In the genomic region with DNA sequence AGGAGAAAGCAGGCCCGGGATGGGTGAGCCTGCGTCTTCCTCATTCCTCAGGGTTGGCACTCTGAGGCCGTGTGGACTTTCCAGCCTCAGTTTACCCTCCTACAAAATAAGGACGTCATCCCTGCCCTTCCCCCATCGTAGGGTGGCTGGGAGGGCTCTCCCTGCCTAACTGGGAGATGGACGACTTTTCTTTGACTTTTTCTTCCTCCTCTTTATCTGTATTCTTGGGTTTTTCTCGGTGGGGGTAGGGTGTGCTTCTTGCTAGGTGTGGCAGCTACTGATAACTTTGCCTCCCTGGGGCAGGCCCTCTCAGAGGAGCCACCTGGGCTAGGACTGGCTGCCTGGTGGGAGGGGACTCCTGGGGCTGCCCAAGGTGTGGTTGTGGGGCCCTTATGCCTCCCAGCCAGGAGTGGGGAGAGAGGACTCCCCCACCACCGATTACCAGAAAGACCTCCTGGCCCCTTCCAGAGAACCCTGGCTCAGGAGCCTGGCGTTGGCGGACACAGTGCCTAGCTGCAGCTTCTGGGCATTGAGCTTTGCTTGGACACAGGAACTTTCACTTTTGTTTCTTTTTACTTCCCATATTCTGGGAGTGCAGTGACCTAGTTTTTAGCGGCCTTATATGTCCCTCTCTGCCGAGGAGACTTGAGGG, we compare ENCODE assay signal across 10 cellular contexts. TPM values are rescaled to one million over a fixed set of nuclear protein-coding genes. Genes with fewer than 3 reads are reported as not detected.
DNase-seq lines count a peak whose midpoint lies in the region; ATAC-seq and TF ChIP-seq lines count a peak whose summit lies in the region.
"Had no signal": no experiment of that assay in that cellular context is flagged by ENCODE, and none has a peak within 500 bp of the region (broad histone marks: within the 10 kb centered on the region; RNA-seq: fewer than 3 reads in every experiment).

No MANE protein-coding gene starts in this region.

- H3K4me1 Mint-ChIP-seq in CD8-positive, alpha-beta memory T cell, result peaks cover 95 to 98% (median 98%) of the 10 kb centered on the region in 3 donors
- peaks cover 42% of the 10 kb centered on the region for H3K4me1 Mint-ChIP-seq in osteocyte (ENCODE audit: unreplicated experiment)

- TF ChIP-seq POLR2A in esophagus squamous epithelium (IDR thresholded peaks at IDR 0.05), result no peak

- peak overlapping the region; percentile 86 to 97 (median 93) for H3K4me3 Mint-ChIP-seq in CD8-positive, alpha-beta memory T cell
- peak overlapping the region; percentile 19 for H3K4me3 Mint-ChIP-seq in osteocyte (ENCODE audit: unreplicated experiment)

- no peak for DNase-seq in CD8-positive, alpha-beta memory T cell
- DNase-seq in RPMI7951 (ENCODE audit: low read depth), result peak; percentile 16
- DNase-seq in esophagus squamous epithelium (lab: John Stamatoyannopoulos, UW), result no peak
- no peak for DNase-seq in osteocyte (ENCODE audit: extremely low spot score, unreplicated experiment)
- no peak for DNase-seq in AG08395 (ENCODE audit: low spot score)
- DNase-seq in DMS79 treated with DMSO at 0.1 percent for 48 hours (lab: John Stamatoyannopoulos, UW), result no peak
- DNase-seq: NCI-H187 treated with DMSO at 0.1 percent for 48 hours had no signal

- peaks cover 99% of the 10 kb centered on the region for H3K4me1 ChIP-seq in CD8-positive, alpha-beta memory T cell (ENCODE audit: insufficient read depth, low read length)
- peaks cover 30 to 88% (median 48%) of the 10 kb centered on the region in 3 donors for H3K4me1 ChIP-seq in esophagus squamous epithelium

- H3K27me3 ChIP-seq in CD8-positive, alpha-beta memory T cell (ENCODE audit: insufficient read depth, low read length, poor library complexity, severe bottlenecking), result no peaks in the 10 kb centered on the region
- H3K27me3 ChIP-seq in esophagus squamous epithelium, result peaks cover 0 to 9% (median 0%) of the 10 kb centered on the region in 4 donors

- peak overlapping the region; percentile 96 to 99 (median 98) for H3K27ac Mint-ChIP-seq in CD8-positive, alpha-beta memory T cell
- H3K27ac Mint-ChIP-seq in osteocyte (ENCODE audit: unreplicated experiment), result peak overlapping the region; percentile 75

- peaks cover 0 to 3% of the 10 kb centered on the region in 2 donors for H3K27me3 Mint-ChIP-seq in CD8-positive, alpha-beta memory T cell
- no peaks in the 10 kb centered on the region for H3K27me3 Mint-ChIP-seq in osteocyte (ENCODE audit: unreplicated experiment)

- peaks cover 5% of the 10 kb centered on the region for H3K9me3 ChIP-seq in CD8-positive, alpha-beta memory T cell (ENCODE audit: low read length)
- peaks cover 0 to 4% (median 0%) of the 10 kb centered on the region in 3 donors for H3K9me3 ChIP-seq in esophagus squamous epithelium

- H3K4me3 ChIP-seq in CD8-positive, alpha-beta memory T cell (ENCODE audit: low read length), result peak overlapping the region; percentile 61
- peak overlapping the region in 3 of 4 donors; percentile 7 to 54 (median 22) for H3K4me3 ChIP-seq in esophagus squamous epithelium

- ATAC-seq in GM18909 (IDR thresholded peaks at IDR 0.05; ENCODE audit: poor library complexity, unreplicated experiment) (no peak), HG02840 (IDR thresholded peaks at IDR 0.05; ENCODE audit: low FRiP score, unreplicated experiment) (no peak)
- ATAC-seq: HCT116 had no signal

- CTCF ChIA-PET in CD8-positive, alpha-beta memory T cell (lab: Charles Lee), result interaction anchor here (1.5 to 4.6 kb wide), 3 partner anchors 19 to 40 kb away, joined by 4 to 30 read pairs (median 25); no protein-coding TSS in a partner anchor

- peaks cover 0 to 9% (median 6%) of the 10 kb centered on the region in 5 donors for H3K9me3 Mint-ChIP-seq in CD8-positive, alpha-beta memory T cell
- peaks cover 12% of the 10 kb centered on the region for H3K9me3 Mint-ChIP-seq in osteocyte (ENCODE audit: unreplicated experiment)

- H3K27ac ChIP-seq in CD8-positive, alpha-beta memory T cell (ENCODE audit: low read depth, low read length), result peak overlapping the region; percentile 52
- H3K27ac ChIP-seq in esophagus squamous epithelium, result peak overlapping the region; percentile 71 to 88 (median 82)

- POLR2A ChIA-PET in CD8-positive, alpha-beta memory T cell (lab: Charles Lee), result no interaction called here

- no peaks in the 10 kb centered on the region for H3K36me3 ChIP-seq in CD8-positive, alpha-beta memory T cell (ENCODE audit: insufficient read depth, low read length)
- no peaks in the 10 kb centered on the region for H3K36me3 ChIP-seq in esophagus squamous epithelium

- TF ChIP-seq CTCF in esophagus squamous epithelium (IDR thresholded peaks at IDR 0.05) (no peak), osteocyte (IDR thresholded peaks at IDR 0.05) (no peak)

- intact Hi-C loops in esophagus squamous epithelium (cut with DNase I), result no loop called here

- peaks cover 12 to 19% (median 18%) of the 10 kb centered on the region in 3 donors for H3K36me3 Mint-ChIP-seq in CD8-positive, alpha-beta memory T cell
- H3K36me3 Mint-ChIP-seq in osteocyte (ENCODE audit: unreplicated experiment), result peaks cover 16% of the 10 kb centered on the region

- 32 to 55% methylated on average over 11 to 12 of the region's 12 CpGs for WGBS in esophagus squamous epithelium, 2 donors

RNA-seq across cellular contexts. Expression of a gene that starts 6.1 kb away (rescaled TPM):
- total RNA-seq in CD8-positive, alpha-beta memory T cell, result 10 to 100 TPM; 17.1 to 17.5 TPM
- 139 TPM for polyA plus RNA-seq in CD8-positive, alpha-beta memory T cell
- total RNA-seq in RPMI7951 (2014; rRNA removed; shearing (Covaris generic)), result 7.2 and 9.3 TPM in 2 replicates
- total RNA-seq in esophagus squamous epithelium (10 to 100 TPM in 1 of 4 donors, 1 to 10 TPM in 2, under 1 TPM in 1; 0.61 to 13.4 (median 6.0) TPM), osteocyte (29.1 and 30.6 TPM in 2 replicates)

RNA-seq across cellular contexts. Expression of a gene that starts 26.6 kb away (rescaled TPM):
- not detected for total RNA-seq in CD8-positive, alpha-beta memory T cell
- polyA plus RNA-seq in CD8-positive, alpha-beta memory T cell, result 0.14 TPM
- total RNA-seq in RPMI7951 (2014; rRNA removed; shearing (Covaris generic)), result 0.24 and 0.59 TPM in 2 replicates
- total RNA-seq in esophagus squamous epithelium (under 1 TPM in 1 of 4 donors, not detected in 3; 0.13 TPM), osteocyte (not detected in 2 replicates)

RNA-seq across cellular contexts. Expression of a gene that starts 48.1 kb away (rescaled TPM):
- total RNA-seq in CD8-positive, alpha-beta memory T cell, result 100 to 1,000 TPM; 185 to 186 TPM
- 77.6 TPM for polyA plus RNA-seq in CD8-positive, alpha-beta memory T cell
- 275 and 288 TPM in 2 replicates for total RNA-seq in RPMI7951 (2014; rRNA removed; shearing (Covaris generic))
- total RNA-seq in esophagus squamous epithelium (100 to 1,000 TPM; 165 to 215 (median 167) TPM), osteocyte (260 and 281 TPM in 2 replicates)
